In genomic region chr7:26399309-26399610, GRCh38 we compare ENCODE assay signal across 8 cellular contexts.
DNase-seq lines count a peak whose midpoint lies in the region; ATAC-seq, FAIRE-seq and TF ChIP-seq lines count a peak whose summit lies in the region.

No MANE protein-coding gene starts in this region.

- H4K20me1 ChIP-seq in OCI-LY7 (ENCODE audit: insufficient read depth, low read length) (no peaks in the 10 kb centered on the region), endothelial cell of umbilical vein (replicated peaks; ENCODE audit: control insufficient read depth, extremely low read depth, insufficient read depth, low read length) (no peaks in the 10 kb centered on the region)

- no peaks in the 10 kb centered on the region for H3K27me3 ChIP-seq in endothelial cell of umbilical vein (ENCODE audit: control insufficient read depth in 2 of 2, insufficient read depth in 2 of 2, low read length in 2 of 2)
- H3K27me3 ChIP-seq in muscle layer of duodenum (ENCODE audit: low read depth, low read length), result no peaks in the 10 kb centered on the region

- dilution Hi-C loops in endothelial cell of umbilical vein (cut with MboI; ENCODE audit: extremely low pct_ligation_motif_present, low sequenced_read_pairs), result no loop called here

- H3K36me3 ChIP-seq in OCI-LY7 (ENCODE audit: insufficient read depth, low read length) (no peaks in the 10 kb centered on the region), endothelial cell of umbilical vein (ENCODE audit: control insufficient read depth in 2 of 2, extremely low read depth in 1 of 2, insufficient read depth in 2 of 2, low read length in 2 of 2) (no peaks in the 10 kb centered on the region), muscle layer of duodenum (ENCODE audit: control insufficient read depth in 1 of 2, insufficient read depth in 2 of 2, low read length in 2 of 2) (no peaks in the 10 kb centered on the region)

- TF ChIP-seq CTCF in OCI-LY7 (conservative IDR thresholded peaks at IDR 0.05; ENCODE audit: low read length), result no peak
- TF ChIP-seq CTCF in endothelial cell of umbilical vein (IDR thresholded peaks at IDR 0.05; ENCODE audit: extremely low read depth in 1 of 2, insufficient read depth in 1 of 2, low read depth in 1 of 2, low read length in 2 of 2), result peak; percentile 42 to 65

- H3K9me2 ChIP-seq in OCI-LY7 (ENCODE audit: insufficient read depth, low read length), result no peaks in the 10 kb centered on the region

- H3K4me3 ChIP-seq in OCI-LY7 (ENCODE audit: low read depth, low read length, poor library complexity, severe bottlenecking), result peak overlapping the region; percentile 67
- H3K4me3 ChIP-seq in endothelial cell of umbilical vein (replicated peaks in 1 of 3; ENCODE audit: insufficient read depth in 1 of 3, low read depth in 1 of 3, low read length in 3 of 3), result peak overlapping the region; percentile 12 to 65 (median 61)
- H3K4me3 ChIP-seq in muscle layer of duodenum (ENCODE audit: low read depth in 1 of 2, low read length in 2 of 2), result peak overlapping the region; percentile 66 to 91

- peak overlapping the region; percentile 62 for H3K9ac ChIP-seq in endothelial cell of umbilical vein (replicated peaks; ENCODE audit: extremely low read depth, insufficient read depth, low read length)

- peak; percentile 20 for DNase-seq in ELR (ENCODE audit: low read depth)
- no peak for DNase-seq in OCI-LY7 (ENCODE audit: low spot score)
- peak; percentile 78 for DNase-seq in endothelial cell of umbilical vein (ENCODE audit: low read depth, low spot score)
- no peak for DNase-seq in posterior vena cava (ENCODE audit: low spot score)
- no peak for DNase-seq in HUDEP-2 (lab: John Stamatoyannopoulos, UW; ENCODE audit: unreplicated experiment in 76 of 76)

- intact Hi-C loops in OCI-LY7 (cut with micrococcal nuclease; ENCODE audit: unreplicated experiment), result loop anchor here (2.0 kb wide), 3 partner anchors 62 to 464 kb away; no protein-coding TSS in a partner anchor
- intact Hi-C loops in endothelial cell of umbilical vein (cut with micrococcal nuclease), result loop anchor here (1.0 to 5.0 kb wide), 2 partner anchors 101 to 253 kb away; no protein-coding TSS in a partner anchor
- intact Hi-C loops in posterior vena cava (cut with DNase I), result loop anchor here in 1 of 2 donors (10.0 kb wide), 1 partner anchor 1684 kb away; no protein-coding TSS in a partner anchor

- POLR2A ChIA-PET in OCI-LY7 (lab: Charles Lee) (interaction anchor here (1.0 to 1.9 kb wide), 2 partner anchors 10 to 18 kb away, joined by 5 to 6 read pairs; no protein-coding TSS in a partner anchor), endothelial cell of umbilical vein (lab: Charles Lee) (no interaction called here)

- TSS peak; percentile 91 for BruUV-seq in OCI-LY7 (replicated peaks; lab: Mats Ljungman, UMichigan)
- no TSS peak for BruUV-seq in endothelial cell of umbilical vein (replicated peaks; lab: Mats Ljungman, UMichigan)

- H3K4me2 ChIP-seq in OCI-LY7 (ENCODE audit: low read length), result peak overlapping the region; percentile 91
- H3K4me2 ChIP-seq in endothelial cell of umbilical vein (ENCODE audit: insufficient read depth, low read length), result peak overlapping the region; percentile 78

- peak overlapping the region; percentile 94 for H2AFZ ChIP-seq in OCI-LY7 (ENCODE audit: low read length)
- H2AFZ ChIP-seq in endothelial cell of umbilical vein (ENCODE audit: low read depth, low read length), result peak overlapping the region; percentile 88

- H3K4me1 ChIP-seq in OCI-LY7 (ENCODE audit: insufficient read depth, low read length, poor library complexity, severe bottlenecking) (peaks cover 41% of the 10 kb centered on the region), endothelial cell of umbilical vein (ENCODE audit: control insufficient read depth, extremely low read depth, insufficient read depth, low read length) (peaks cover 11% of the 10 kb centered on the region), muscle layer of duodenum (ENCODE audit: control insufficient read depth in 1 of 2, insufficient read depth in 2 of 2, low read length in 2 of 2) (peaks cover 0 to 5% of the 10 kb centered on the region in 2 donors)

- H3K27ac ChIP-seq in OCI-LY7 (ENCODE audit: low read depth, low read length, poor library complexity, severe bottlenecking) (peak overlapping the region; percentile 94), endothelial cell of umbilical vein (ENCODE audit: insufficient read depth, low read depth, low read length) (peak overlapping the region; percentile 39), muscle layer of duodenum (ENCODE audit: low read length) (no peak overlapping the region)

- CTCF ChIA-PET in OCI-LY7 (lab: Charles Lee; ENCODE audit: unreplicated experiment) (no interaction called here), endothelial cell of umbilical vein (lab: Charles Lee) (interaction anchor here (1.0 to 3.6 kb wide), 12 partner anchors 10 to 268 kb away, joined by 3 to 28 read pairs (median 6); no protein-coding TSS in a partner anchor)

- peak; percentile 77 for FAIRE-seq in endothelial cell of umbilical vein (lab: Jason Lieb, UNC)

- TF ChIP-seq POLR2A in endothelial cell of umbilical vein (IDR thresholded peaks at IDR 0.05; ENCODE audit: low read depth, low read length), result no peak

- H3K9me1 ChIP-seq in endothelial cell of umbilical vein (replicated peaks; ENCODE audit: control insufficient read depth, extremely low read depth, insufficient read depth, low read length), result no peaks in the 10 kb centered on the region

- ATAC-seq in GM18873 (IDR thresholded peaks at IDR 0.05; ENCODE audit: low FRiP score, unreplicated experiment), result no peak
- no peak for ATAC-seq in HG03039 (IDR thresholded peaks at IDR 0.05; ENCODE audit: unreplicated experiment)

- no peaks in the 10 kb centered on the region for H3K9me3 ChIP-seq in OCI-LY7 (ENCODE audit: low read length)
- no peaks in the 10 kb centered on the region for H3K9me3 ChIP-seq in endothelial cell of umbilical vein (replicated peaks; ENCODE audit: control insufficient read depth, insufficient read depth, low read length)
- H3K9me3 ChIP-seq in muscle layer of duodenum (ENCODE audit: control insufficient read depth in 1 of 2, low read length in 2 of 2), result no peaks in the 10 kb centered on the region

- H3K79me2 ChIP-seq in OCI-LY7 (ENCODE audit: insufficient read depth, low read depth, low read length) (no peaks in the 10 kb centered on the region), endothelial cell of umbilical vein (ENCODE audit: control insufficient read depth, insufficient read depth, low read length) (no peaks in the 10 kb centered on the region)

TF ChIP-seq in endothelial cell of umbilical vein, 7 proteins besides CTCF, POLR2A, EP300 and RAD21:
- TF ChIP-seq JUN (IDR thresholded peaks at IDR 0.05; ENCODE audit: borderline replicate concordance, insufficient read depth, insufficient read length, low read depth), result no peak
- TF ChIP-seq EZH2 (IDR thresholded peaks at IDR 0.05; ENCODE audit: borderline replicate concordance, low read depth, low read length, severe bottlenecking), result no peak
- TF ChIP-seq MYC (IDR thresholded peaks at IDR 0.05; ENCODE audit: low read depth, low read length), result no peak
- no peak for TF ChIP-seq GATA2 (IDR thresholded peaks at IDR 0.05; ENCODE audit: insufficient read depth, insufficient read length, low read depth, low read length)
- no peak for TF ChIP-seq FOS (IDR thresholded peaks at IDR 0.05; ENCODE audit: borderline replicate concordance, insufficient read depth, low read length)
- TF ChIP-seq MAX (IDR thresholded peaks at IDR 0.05; ENCODE audit: insufficient read depth, insufficient read length), result no peak
- TF ChIP-seq POLR2AphosphoS5 (IDR thresholded peaks at IDR 0.05; ENCODE audit: insufficient read depth, low read depth, low read length), result no peak

Comparison
In these comparisons a context has a peak if more than half of its experiments do, and no peak if none do; other contexts are left out.
1. DNase-seq: peak in ELR (single experiment) and endothelial cell of umbilical vein (single experiment); none in OCI-LY7 (single experiment), posterior vena cava (single experiment) and HUDEP-2 (0 of 76).
2. Peak in every context shown above with its lines, with median percentiles within 50 percentile points of each other: H3K4me3 ChIP-seq.